In the genomic region with DNA sequence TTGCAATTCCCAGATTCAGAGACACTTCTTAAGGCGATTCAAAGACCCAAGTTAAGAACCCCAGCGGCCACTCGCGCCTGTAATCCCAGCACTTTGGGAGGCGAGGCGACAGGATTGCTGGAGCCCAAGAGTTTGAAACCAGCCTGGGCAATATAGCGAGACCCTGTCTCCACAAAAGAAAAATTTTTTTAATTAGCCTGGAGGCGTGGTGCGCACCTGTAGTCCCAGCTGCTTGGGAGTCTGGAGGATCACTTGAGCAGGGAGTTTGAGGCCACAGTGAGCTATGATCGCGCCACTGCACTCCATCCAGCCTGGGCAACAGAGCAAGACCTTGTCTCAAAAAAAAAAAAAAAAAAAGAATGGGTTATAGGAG, we compare ENCODE assay signal across 8 cellular contexts. TPM values are rescaled to one million over a fixed set of nuclear protein-coding genes. Genes with fewer than 3 reads are reported as not detected.
A peak's percentile ranks its signal among the peaks of the same experiment; 100 is the strongest.
DNase-seq lines count a peak whose midpoint lies in the region; ATAC-seq and TF ChIP-seq lines count a peak whose summit lies in the region.

No MANE protein-coding gene starts in this region.

- TF ChIP-seq CTCF in heart left ventricle (IDR thresholded peaks at IDR 0.05) = no peak

- peak overlapping the region; percentile 94 for H3K9ac ChIP-seq in skeletal muscle satellite cell (ENCODE audit: low read depth, low read length)

- no peaks in the 10 kb centered on the region for H3K27me3 Mint-ChIP-seq in activated naive CD4-positive, alpha-beta T cell treated with anti-CD3 and anti-CD28 coated beads, Interleukin-2, amount 50 U/mL, for 24 hours

- no peaks in the 10 kb centered on the region for H3K9me3 Mint-ChIP-seq in activated naive CD4-positive, alpha-beta T cell treated with anti-CD3 and anti-CD28 coated beads, Interleukin-2, amount 50 U/mL, for 24 hours

- H3K27ac ChIP-seq in heart left ventricle = peak overlapping the region in 10 of 12 donors; percentile 58 to 90 (median 80)

- peaks cover 0 to 11% (median 6%) of the 10 kb centered on the region in 9 donors for H3K36me3 ChIP-seq in heart left ventricle
- no peaks in the 10 kb centered on the region for H3K36me3 ChIP-seq in skeletal muscle satellite cell (ENCODE audit: insufficient read depth, low read length)

- no peak for TF ChIP-seq POLR2A in heart left ventricle (IDR thresholded peaks at IDR 0.05)

- H3K4me3 Mint-ChIP-seq in activated naive CD4-positive, alpha-beta T cell treated with anti-CD3 and anti-CD28 coated beads, Interleukin-2, amount 50 U/mL, for 24 hours = peak overlapping the region; percentile 98

- H3K9me3 ChIP-seq in heart left ventricle = no peaks in the 10 kb centered on the region
- no peaks in the 10 kb centered on the region for H3K9me3 ChIP-seq in skeletal muscle satellite cell (replicated peaks; ENCODE audit: low read length)

- peak overlapping the region; percentile 86 for H3K4me2 ChIP-seq in skeletal muscle satellite cell (ENCODE audit: low read length)

- H3K4me3 ChIP-seq in heart left ventricle (peak overlapping the region; percentile 54 to 99 (median 97)), skeletal muscle satellite cell (ENCODE audit: low read length) (peak overlapping the region; percentile 93)

- H3K36me3 Mint-ChIP-seq in activated naive CD4-positive, alpha-beta T cell treated with anti-CD3 and anti-CD28 coated beads, Interleukin-2, amount 50 U/mL, for 24 hours = peaks cover 2% of the 10 kb centered on the region

- no peak for DNase-seq in activated naive CD4-positive, alpha-beta T cell (lab: John Stamatoyannopoulos, UW)
- DNase-seq in UCSD-AML1 (lab: John Stamatoyannopoulos, UW; ENCODE audit: unreplicated experiment) = peak; percentile 64
- no peak for DNase-seq in heart left ventricle
- no peak for DNase-seq in pons (ENCODE audit: low spot score)
- no peak for DNase-seq in stimulated activated naive CD4-positive, alpha-beta T cell treated with Interleukin-2 at 50 U/mL for 16 hours (lab: John Stamatoyannopoulos, UW)

- intact Hi-C loops in heart left ventricle (cut with DNase I) = no loop called here

- H3K27me3 ChIP-seq in heart left ventricle (no peaks in the 10 kb centered on the region), skeletal muscle satellite cell (ENCODE audit: control insufficient read depth, insufficient read depth, low read length) (no peaks in the 10 kb centered on the region)

- WGBS in heart left ventricle, 4 donors = 14 to 25% (median 20%) methylated on average over 11 of the region's 11 CpGs

- peaks cover 15% of the 10 kb centered on the region for H3K4me1 Mint-ChIP-seq in activated naive CD4-positive, alpha-beta T cell treated with anti-CD3 and anti-CD28 coated beads, Interleukin-2, amount 50 U/mL, for 24 hours

- peak in 1 of 4 donors; percentile 14 for ATAC-seq in heart left ventricle
- ATAC-seq in HG03457 (IDR thresholded peaks at IDR 0.05; ENCODE audit: unreplicated experiment) = no peak

- peak overlapping the region; percentile 98 for H3K27ac Mint-ChIP-seq in activated naive CD4-positive, alpha-beta T cell treated with anti-CD3 and anti-CD28 coated beads, Interleukin-2, amount 50 U/mL, for 24 hours

- peaks cover 0 to 20% (median 9%) of the 10 kb centered on the region in 12 donors for H3K4me1 ChIP-seq in heart left ventricle
- no peaks in the 10 kb centered on the region for H3K4me1 ChIP-seq in skeletal muscle satellite cell (ENCODE audit: control insufficient read depth, insufficient read depth, low read length)

RNA-seq across cellular contexts. Expression of gene ANAPC1, which starts 0.6 kb away (rescaled TPM):
- total RNA-seq in heart left ventricle = 10 to 100 TPM; 12.2 to 30.7 (median 19.0) TPM
- polyA plus RNA-seq in heart left ventricle = 10 to 100 TPM in 1 of 2 donors, 1 to 10 TPM in 1; 4.9 to 11.7 TPM
- 67.7 and 79.9 TPM in 2 replicates for total RNA-seq in skeletal muscle satellite cell (2012; rRNA removed)

RNA-seq across cellular contexts. Expression of gene MERTK, which starts 13.8 kb away (rescaled TPM):
- total RNA-seq in heart left ventricle = 10 to 100 TPM in 1 of 9 donors, 1 to 10 TPM in 8; 1.9 to 15.2 (median 4.9) TPM
- polyA plus RNA-seq in heart left ventricle = 1 to 10 TPM; 2.6 TPM
- total RNA-seq in skeletal muscle satellite cell (2012; rRNA removed) = under 0.01 TPM in 1 of 2 replicates, not detected in the other
